11 cellular contexts compared by ENCODE assay signal in the genomic region with DNA sequence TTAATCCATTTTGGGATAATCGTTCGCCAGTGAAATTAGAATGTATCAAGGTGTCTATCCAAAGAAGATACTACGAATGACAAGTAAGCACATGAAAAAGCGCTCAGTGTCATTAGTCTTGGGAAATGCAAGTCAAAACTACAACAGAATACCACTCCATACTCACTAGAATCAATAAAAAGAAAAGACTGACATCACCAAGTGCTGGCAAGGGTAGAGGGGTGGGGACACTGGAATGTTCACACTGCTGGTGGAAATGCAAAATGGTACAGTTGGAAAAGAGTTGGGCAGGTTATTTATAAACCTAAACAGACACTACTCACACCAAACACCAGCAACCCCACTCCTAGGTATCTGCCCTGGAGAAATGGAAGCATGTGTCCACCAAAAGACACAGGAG. TPM values are rescaled to one million over a fixed set of nuclear protein-coding genes. Genes with fewer than 3 reads are reported as not detected.
A peak's percentile ranks its signal among the peaks of the same experiment; 100 is the strongest.
DNase-seq lines count a peak whose midpoint lies in the region; ATAC-seq and TF ChIP-seq lines count a peak whose summit lies in the region.
"Had no signal": no experiment of that assay in that cellular context is flagged by ENCODE, and none has a peak within 500 bp of the region (broad histone marks: within the 10 kb centered on the region; RNA-seq: fewer than 3 reads in every experiment).

No MANE protein-coding gene starts in this region.

- no peaks in the 10 kb centered on the region for H3K36me3 ChIP-seq in breast epithelium
- H3K36me3 ChIP-seq in naive thymus-derived CD4-positive, alpha-beta T cell (ENCODE audit: control insufficient read depth in 2 of 3, insufficient read depth in 3 of 3, low read length in 3 of 3): peaks cover 0 to 65% (median 16%) of the 10 kb centered on the region in 3 experiments
- peaks cover 0 to 72% (median 31%) of the 10 kb centered on the region in 4 donors for H3K36me3 ChIP-seq in upper lobe of left lung

- no peaks in the 10 kb centered on the region for H3K27me3 Mint-ChIP-seq in naive thymus-derived CD4-positive, alpha-beta T cell

- H3K36me3 Mint-ChIP-seq in naive thymus-derived CD4-positive, alpha-beta T cell: peaks cover 4 to 40% (median 16%) of the 10 kb centered on the region in 5 donors

- peaks cover 90 to 100% (median 98%) of the 10 kb centered on the region in 7 donors for H3K4me1 Mint-ChIP-seq in naive thymus-derived CD4-positive, alpha-beta T cell

- no peak for TF ChIP-seq CTCF in breast epithelium (IDR thresholded peaks at IDR 0.05)
- TF ChIP-seq CTCF in upper lobe of left lung (IDR thresholded peaks at IDR 0.05): no peak
- no peak for TF ChIP-seq CTCF in GM10248 (IDR thresholded peaks at IDR 0.05; ENCODE audit: control extremely low read depth, extremely low read depth, low read depth, missing control alignments)

- CTCF ChIA-PET in naive thymus-derived CD4-positive, alpha-beta T cell (lab: Charles Lee): no interaction called here
- CTCF ChIA-PET in GM10248 (lab: Yijun Ruan, JAX): interaction anchor here (0.9 to 1.3 kb wide), 2 partner anchors 9 to 38 kb away, joined by 3 read pairs; no protein-coding TSS in a partner anchor

- H3K27me3 ChIP-seq in breast epithelium: no peaks in the 10 kb centered on the region
- no peaks in the 10 kb centered on the region for H3K27me3 ChIP-seq in naive thymus-derived CD4-positive, alpha-beta T cell (ENCODE audit: control insufficient read depth in 2 of 2, insufficient read depth in 2 of 2, low read length in 2 of 2)
- no peaks in the 10 kb centered on the region for H3K27me3 ChIP-seq in upper lobe of left lung

- no peak for TF ChIP-seq POLR2A in breast epithelium (IDR thresholded peaks at IDR 0.05)
- no peak for TF ChIP-seq POLR2A in upper lobe of left lung (IDR thresholded peaks at IDR 0.05)

- H3K4me3 ChIP-seq in breast epithelium (no peak overlapping the region), upper lobe of left lung (no peak overlapping the region)
- H3K4me3 ChIP-seq in naive thymus-derived CD4-positive, alpha-beta T cell (ENCODE audit: low read length): no peak overlapping the region
- H3K4me3 ChIP-seq: GM12878 had no signal

- H3K9me3 ChIP-seq in breast epithelium (no peaks in the 10 kb centered on the region), upper lobe of left lung (no peaks in the 10 kb centered on the region)
- no peaks in the 10 kb centered on the region for H3K9me3 ChIP-seq in naive thymus-derived CD4-positive, alpha-beta T cell (ENCODE audit: control insufficient read depth in 2 of 3, low read length in 3 of 3)

- intact Hi-C loops in Right ventricle myocardium superior (cut with DNase I): no loop called here
- intact Hi-C loops in left ventricle myocardium superior (cut with micrococcal nuclease): no loop called here
- intact Hi-C loops in breast epithelium (cut with DNase I; ENCODE audit: low total_unique reads): no loop called here
- intact Hi-C loops in naive thymus-derived CD4-positive, alpha-beta T cell (cut with micrococcal nuclease): loop anchor here in 1 of 2 donors (5.0 kb wide), 1 partner anchor 432 kb away; no protein-coding TSS in a partner anchor

- POLR2A ChIA-PET in naive thymus-derived CD4-positive, alpha-beta T cell (lab: Charles Lee): interaction anchor here (0.6 to 19.0 kb wide), 4 partner anchors 9 to 86 kb away, joined by 3 to 341 read pairs (median 64); a partner anchor contains a TSS
- POLR2A ChIA-PET in GM10248 (lab: Yijun Ruan, JAX): interaction anchor here (8.2 kb wide), 1 partner anchor 13 kb away, joined by 69 read pairs; a partner anchor contains a TSS

- ATAC-seq in Right ventricle myocardium superior (ENCODE audit: poor library complexity): no peak
- ATAC-seq in left ventricle myocardium superior: no peak
- no peak for ATAC-seq in naive thymus-derived CD4-positive, alpha-beta T cell
- no peak for ATAC-seq in upper lobe of left lung (ENCODE audit: low FRiP score in 2 of 2)
- ATAC-seq: GM12878 had no signal

- H3K4me1 ChIP-seq in breast epithelium (peaks cover 17 to 31% of the 10 kb centered on the region in 2 donors), upper lobe of left lung (peaks cover 69 to 93% (median 75%) of the 10 kb centered on the region in 4 donors)
- peaks cover 79 to 94% of the 10 kb centered on the region in 2 donors for H3K4me1 ChIP-seq in naive thymus-derived CD4-positive, alpha-beta T cell (ENCODE audit: control insufficient read depth in 2 of 2, insufficient read depth in 2 of 2, low read length in 2 of 2)

- no peak for TF ChIP-seq EP300 in upper lobe of left lung (IDR thresholded peaks at IDR 0.05)

- H3K27ac ChIP-seq in breast epithelium (peak overlapping the region; percentile 76 to 88), upper lobe of left lung (peak overlapping the region in 3 of 4 donors; percentile 48 to 81 (median 67))
- H3K27ac ChIP-seq in naive thymus-derived CD4-positive, alpha-beta T cell (ENCODE audit: low read depth, low read length): peak overlapping the region; percentile 66

- peak overlapping the region; percentile 57 to 97 (median 67) for H3K4me3 Mint-ChIP-seq in naive thymus-derived CD4-positive, alpha-beta T cell
- H3K4me3 Mint-ChIP-seq: nephron progenitor cell had no signal

- peak; percentile 1 for DNase-seq in Right ventricle myocardium superior
- DNase-seq in left ventricle myocardium superior: no peak
- no peak for DNase-seq in breast epithelium (ENCODE audit: low spot score in 2 of 2)
- DNase-seq in naive thymus-derived CD4-positive, alpha-beta T cell: no peak
- DNase-seq in upper lobe of left lung: no peak
- DNase-seq in superior temporal gyrus (ENCODE audit: extremely low spot score): no peak
- no peak for DNase-seq in NCI-H1048 (lab: John Stamatoyannopoulos, UW)
- DNase-seq in GM10248 (ENCODE audit: extremely low spot score): no peak
- DNase-seq: MV-4-11, nephron progenitor cell had no signal

- 92 to 94% methylated on average over 4 of the region's 4 CpGs for WGBS in upper lobe of left lung, 2 donors

- peak overlapping the region; percentile 73 to 93 (median 89) for H3K27ac Mint-ChIP-seq in naive thymus-derived CD4-positive, alpha-beta T cell

- no peaks in the 10 kb centered on the region for H3K9me3 Mint-ChIP-seq in naive thymus-derived CD4-positive, alpha-beta T cell
- H3K9me3 Mint-ChIP-seq: nephron progenitor cell had no signal

RNA-seq across cellular contexts. Expression of a gene that starts 11.2 kb away (rescaled TPM):
- total RNA-seq in Right ventricle myocardium superior (183 TPM), left ventricle myocardium superior (182 TPM), breast epithelium (100 to 1,000 TPM in 2 of 3 donors, 10 to 100 TPM in 1; 93.9 to 142 (median 127) TPM), upper lobe of left lung (100 to 1,000 TPM; 135 to 307 (median 183) TPM)
- total RNA-seq in naive thymus-derived CD4-positive, alpha-beta T cell: 100 to 1,000 TPM; 242 to 470 (median 330) TPM
- 100 to 1,000 TPM; 268 to 412 TPM for polyA plus RNA-seq in naive thymus-derived CD4-positive, alpha-beta T cell
